ENCODE assay signal across 18 cellular contexts in the genomic region with DNA sequence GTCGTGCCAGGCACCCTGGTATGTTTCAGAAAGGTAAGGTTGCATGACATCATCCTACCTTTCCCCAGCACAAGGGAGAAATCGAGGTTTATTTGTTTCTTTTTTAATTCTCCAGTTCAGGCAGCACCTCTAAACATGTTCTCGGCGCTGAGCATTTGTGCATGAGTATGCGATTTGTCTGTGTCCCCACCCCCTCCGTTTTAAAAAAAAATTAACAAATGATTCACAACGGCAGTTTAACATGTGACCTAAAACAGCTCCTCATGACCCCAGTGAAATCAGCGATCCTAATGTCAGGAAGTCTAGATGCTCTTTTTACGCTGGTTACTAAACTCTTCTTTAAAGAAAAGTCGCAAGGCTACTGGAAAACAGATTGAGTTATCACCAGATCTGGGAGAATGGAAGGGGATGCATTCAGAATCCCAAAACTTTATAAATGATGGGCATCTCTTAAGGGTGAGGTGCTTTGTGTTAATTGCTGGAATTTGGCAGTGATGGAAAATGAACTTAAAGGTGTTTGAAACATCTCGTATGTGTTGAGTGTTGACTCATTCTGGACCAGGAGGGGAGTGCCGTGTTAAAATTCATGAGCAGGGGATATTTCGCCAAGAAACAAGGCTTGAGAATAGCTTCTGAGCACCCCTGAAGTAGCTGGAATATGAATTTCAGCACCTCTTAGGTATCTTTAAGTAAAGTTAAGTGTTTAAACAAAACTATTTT.
DNase-seq lines count a peak whose midpoint lies in the region; TF ChIP-seq lines count a peak whose summit lies in the region.
"Had no signal": no experiment of that assay in that cellular context is flagged by ENCODE, and none has a peak within 500 bp of the region (broad histone marks: within the 10 kb centered on the region; RNA-seq: fewer than 3 reads in every experiment).

No MANE protein-coding gene starts in this region.

- no peaks in the 10 kb centered on the region for H3K36me3 Mint-ChIP-seq in mesothelial cell of epicardium
- H3K36me3 Mint-ChIP-seq: CD8-positive, alpha-beta T cell; T-cell had no signal

- in situ Hi-C loops in ACHN (cut with HindIII; ENCODE audit: low pct_ligation_motif_present, low pct_unique_long_range_greater_than_20kb, low sequenced_read_pairs), result no loop called here

- POLR2A ChIA-PET in HEK293 (lab: Yijun Ruan, JAX), result no interaction called here

- H3K9me3 Mint-ChIP-seq in mesothelial cell of epicardium, result no peaks in the 10 kb centered on the region
- H3K9me3 Mint-ChIP-seq: CD8-positive, alpha-beta T cell; dendritic cell treated with granulocyte-macrophage colony-stimulating factor and Interleukin-4, amounts not matched to agents 40 ng/mL and 50 ng/mL, for 4 days; T-cell had no signal

- H3K27me3 Mint-ChIP-seq in mesothelial cell of epicardium (ENCODE audit: low read depth), result no peaks in the 10 kb centered on the region

- no peaks in the 10 kb centered on the region for H3K36me3 ChIP-seq in HEK293 (ENCODE audit: control insufficient read depth in 2 of 2, insufficient read depth in 1 of 2, low read length in 2 of 2)
- H3K36me3 ChIP-seq: transverse colon had no signal

- TF ChIP-seq CTCF in HEK293 (tag by site-specific recombination; IDR thresholded peaks at IDR 0.05) (no peak), mesothelial cell of epicardium (IDR thresholded peaks at IDR 0.05; ENCODE audit: unreplicated experiment) (no peak)

- H3K4me3 Mint-ChIP-seq in mesothelial cell of epicardium, result no peak overlapping the region
- H3K4me3 Mint-ChIP-seq: CD8-positive, alpha-beta T cell; dendritic cell treated with granulocyte-macrophage colony-stimulating factor and Interleukin-4, amounts not matched to agents 40 ng/mL and 50 ng/mL, for 4 days; T-cell had no signal

- peak overlapping the region; percentile 49 for H3K27ac Mint-ChIP-seq in mesothelial cell of epicardium
- H3K27ac Mint-ChIP-seq: CD8-positive, alpha-beta T cell; dendritic cell treated with granulocyte-macrophage colony-stimulating factor and Interleukin-4, amounts not matched to agents 40 ng/mL and 50 ng/mL, for 4 days; T-cell had no signal

- H3K4me3 ChIP-seq in HEK293 (ENCODE audit: low read depth, low read length), result no peak overlapping the region
- H3K4me3 ChIP-seq: mucosa of descending colon, transverse colon had no signal

- DNase-seq in ACHN (peak; percentile 86), foreskin melanocyte (peak; percentile 55), mesothelial cell of epicardium (ENCODE audit: low spot score in 2 of 2, unreplicated experiment in 2 of 2) (no peak), SKM-1 treated with dmso at 0.1 percent for 144 hours (lab: John Stamatoyannopoulos, UW; ENCODE audit: unreplicated experiment) (no peak), cortex of kidney (lab: John Stamatoyannopoulos, UW) (no peak), T-helper 1 cell (no peak)
- DNase-seq in stimulated activated CD4-positive, alpha-beta T cell treated with anti-CD3 and anti-CD28 coated beads, Interleukin-4, amount 100 ng/mL, for 4 hours, result no peak
- DNase-seq: activated CD4-positive, alpha-beta T cell treated with anti-CD3 and anti-CD28 coated beads, Interleukin-2, amount 50 U/mL, for 1 hour; activated naive CD4-positive, alpha-beta T cell treated with anti-CD3 and anti-CD28 coated beads, Interleukin-2, amount 50 U/mL, for 16 hours; CD8-positive, alpha-beta T cell; mucosa of descending colon; NCI-H524 treated with DMSO at 0.1 percent for 48 hours; retina; stimulated activated naive CD4-positive, alpha-beta T cell; T-cell; transverse colon had no signal

- H3K4me1 ChIP-seq in HEK293 (ENCODE audit: control insufficient read depth, insufficient read depth, low read length), result no peaks in the 10 kb centered on the region

- H3K9me3 ChIP-seq in HEK293 (ENCODE audit: control insufficient read depth, insufficient read depth, low read depth, low read length), result no peaks in the 10 kb centered on the region
- H3K9me3 ChIP-seq: mucosa of descending colon, transverse colon had no signal

- CTCF ChIA-PET in HEK293 (lab: Yijun Ruan, JAX), result interaction anchor here (0.6 to 1.2 kb wide), 3 partner anchors 19 to 26 kb away, joined by 3 to 4 read pairs (median 4); no protein-coding TSS in a partner anchor

- peaks cover 5% of the 10 kb centered on the region for H3K4me1 Mint-ChIP-seq in mesothelial cell of epicardium

- no peak overlapping the region for H3K27ac ChIP-seq in HEK293 (ENCODE audit: extremely low read depth, low read depth, low read length)
- H3K27ac ChIP-seq: transverse colon had no signal

TF ChIP-seq in HEK293, 187 proteins besides CTCF, POLR2A, EP300 and RAD21:
- peak; percentile 29; the same call in 1 of the 2 replicates for TF ChIP-seq ZNF394 (tag by site-specific recombination; IDR thresholded peaks at IDR 0.05; ENCODE audit: borderline replicate concordance)
- TF ChIP-seq, protein P1, sequence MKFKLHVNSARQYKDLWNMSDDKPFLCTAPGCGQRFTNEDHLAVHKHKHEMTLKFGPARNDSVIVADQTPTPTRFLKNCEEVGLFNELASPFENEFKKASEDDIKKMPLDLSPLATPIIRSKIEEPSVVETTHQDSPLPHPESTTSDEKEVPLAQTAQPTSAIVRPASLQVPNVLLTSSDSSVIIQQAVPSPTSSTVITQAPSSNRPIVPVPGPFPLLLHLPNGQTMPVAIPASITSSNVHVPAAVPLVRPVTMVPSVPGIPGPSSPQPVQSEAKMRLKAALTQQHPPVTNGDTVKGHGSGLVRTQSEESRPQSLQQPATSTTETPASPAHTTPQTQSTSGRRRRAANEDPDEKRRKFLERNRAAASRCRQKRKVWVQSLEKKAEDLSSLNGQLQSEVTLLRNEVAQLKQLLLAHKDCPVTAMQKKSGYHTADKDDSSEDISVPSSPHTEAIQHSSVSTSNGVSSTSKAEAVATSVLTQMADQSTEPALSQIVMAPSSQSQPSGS (tag by site-specific recombination; IDR thresholded peaks at IDR 0.05; ENCODE audit: low read depth), result peak; percentile 49; the same call in 1 of the 2 replicates
- TF ChIP-seq ZNF350 (tag by site-specific recombination; IDR thresholded peaks at IDR 0.05), result no peak
- TF ChIP-seq, protein P2, sequence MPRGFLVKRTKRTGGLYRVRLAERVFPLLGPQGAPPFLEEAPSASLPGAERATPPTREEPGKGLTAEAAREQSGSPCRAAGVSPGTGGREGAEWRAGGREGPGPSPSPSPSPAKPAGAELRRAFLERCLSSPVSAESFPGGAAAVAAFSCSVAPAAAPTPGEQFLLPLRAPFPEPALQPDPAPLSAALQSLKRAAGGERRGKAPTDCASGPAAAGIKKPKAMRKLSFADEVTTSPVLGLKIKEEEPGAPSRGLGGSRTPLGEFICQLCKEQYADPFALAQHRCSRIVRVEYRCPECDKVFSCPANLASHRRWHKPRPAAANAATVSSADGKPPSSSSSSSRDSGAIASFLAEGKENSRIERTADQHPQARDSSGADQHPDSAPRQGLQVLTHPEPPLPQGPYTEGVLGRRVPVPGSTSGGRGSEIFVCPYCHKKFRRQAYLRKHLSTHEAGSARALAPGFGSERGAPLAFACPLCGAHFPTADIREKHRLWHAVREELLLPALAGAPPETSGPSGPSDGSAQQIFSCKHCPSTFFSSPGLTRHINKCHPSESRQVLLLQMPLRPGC (tag by site-specific recombination; IDR thresholded peaks at IDR 0.05), result no peak
- no peak for TF ChIP-seq ZNF768 (tag by site-specific recombination; IDR thresholded peaks at IDR 0.05)
- no peak for TF ChIP-seq YY1 (tag by site-specific recombination; IDR thresholded peaks at IDR 0.05)
- TF ChIP-seq ZNF433 (tag by site-specific recombination; IDR thresholded peaks at IDR 0.05; ENCODE audit: low read depth), result no peak
TF ChIP-seq in HEK293: peak in this region for 2.

Comparison
In these comparisons a context has a peak if more than half of its experiments do, and no peak if none do; other contexts are left out.
1. DNase-seq: peak in ACHN (single experiment) and foreskin melanocyte (single experiment); none in mesothelial cell of epicardium (0 of 2), SKM-1 treated with dmso at 0.1 percent for 144 hours (single experiment), cortex of kidney (single experiment), stimulated activated CD4-positive, alpha-beta T cell treated with anti-CD3 and anti-CD28 coated beads, Interleukin-4, amount 100 ng/mL, for 4 hours (0 of 2) and T-helper 1 cell (0 of 5).